8 cellular contexts compared by ENCODE assay signal in the genomic region with DNA sequence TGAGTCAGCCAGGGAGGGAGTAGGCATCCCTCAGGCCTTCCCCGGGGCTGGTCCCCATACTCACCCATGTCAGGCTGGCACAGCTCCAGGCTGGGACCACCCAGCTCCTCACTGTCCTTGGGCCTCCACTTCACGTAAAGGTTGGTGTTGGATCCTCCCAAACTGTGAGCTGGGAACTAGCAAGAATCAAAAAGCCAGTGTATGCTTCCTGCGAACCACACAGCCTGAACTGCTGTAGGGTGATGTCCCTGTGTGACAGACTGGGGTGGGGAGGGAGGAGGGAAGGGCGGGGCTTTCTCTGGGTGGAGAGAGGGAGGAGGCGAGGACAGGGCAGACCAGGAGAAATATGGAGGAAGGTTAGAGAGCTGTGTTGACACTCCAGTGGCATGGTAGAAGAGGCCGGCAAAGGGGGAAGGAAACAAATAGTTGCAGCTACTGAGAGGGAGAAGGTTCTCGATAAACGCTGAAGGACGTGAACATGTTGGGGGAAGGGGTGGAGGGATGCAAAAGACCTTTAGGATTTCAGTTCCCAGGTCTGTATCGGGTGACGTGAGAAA. TPM values are rescaled to one million over a fixed set of nuclear protein-coding genes. Genes with fewer than 3 reads are reported as not detected.
A peak's percentile ranks its signal among the peaks of the same experiment; 100 is the strongest.
DNase-seq lines count a peak whose midpoint lies in the region; ATAC-seq, FAIRE-seq and TF ChIP-seq lines count a peak whose summit lies in the region.

No MANE protein-coding gene starts in this region.

- H3K27me3 Mint-ChIP-seq in Caco-2 (ENCODE audit: insufficient read depth, unreplicated experiment) = no peaks in the 10 kb centered on the region

- H3K36me3 ChIP-seq in Caco-2 (ENCODE audit: control insufficient read depth, insufficient read depth, low read length) = no peaks in the 10 kb centered on the region
- peaks cover 26% of the 10 kb centered on the region for H3K36me3 ChIP-seq in OCI-LY3 (replicated peaks; ENCODE audit: low read depth, low read length)

- intact Hi-C loops in Caco-2 (cut with micrococcal nuclease; ENCODE audit: unreplicated experiment) = loop anchor here (2.0 to 5.0 kb wide), 5 partner anchors 41 to 664 kb away; a partner anchor contains a TSS

- peaks cover 79% of the 10 kb centered on the region for H3K36me3 Mint-ChIP-seq in Caco-2 (ENCODE audit: insufficient read depth, unreplicated experiment)

- peaks cover 50% of the 10 kb centered on the region for H3K79me2 ChIP-seq in OCI-LY3 (ENCODE audit: low read length)

- H3K4me1 Mint-ChIP-seq in Caco-2 (ENCODE audit: low read depth, unreplicated experiment) = peaks cover 6% of the 10 kb centered on the region

- no peaks in the 10 kb centered on the region for H3K9me3 ChIP-seq in Caco-2
- H3K9me3 ChIP-seq in OCI-LY3 (ENCODE audit: insufficient read depth, low read length) = no peaks in the 10 kb centered on the region

- H3K4me3 ChIP-seq in Caco-2 (ENCODE audit: low read depth, low read length) = peak overlapping the region; percentile 85
- peak overlapping the region; percentile 86 for H3K4me3 ChIP-seq in OCI-LY3 (ENCODE audit: low read length)

- H3K27ac Mint-ChIP-seq in Caco-2 (ENCODE audit: unreplicated experiment) = peak overlapping the region; percentile 92

- H3K9ac ChIP-seq in OCI-LY3 (ENCODE audit: low read length) = peak overlapping the region; percentile 98

- peak overlapping the region; percentile 97 for H3K4me2 ChIP-seq in OCI-LY3 (ENCODE audit: low read length)

- H3K4me1 ChIP-seq in Caco-2 = peaks cover 26% of the 10 kb centered on the region
- peaks cover 40% of the 10 kb centered on the region for H3K4me1 ChIP-seq in OCI-LY3 (ENCODE audit: low read length)

- peak overlapping the region; percentile 98 for H3K27ac ChIP-seq in OCI-LY3 (ENCODE audit: low read length)

- ATAC-seq in GM21381 (IDR thresholded peaks at IDR 0.05; ENCODE audit: unreplicated experiment) = peak; percentile 46

- POLR2A ChIA-PET in Caco-2 (lab: Charles Lee) = interaction anchor here (0.5 to 1.6 kb wide), 11 partner anchors 8 to 382 kb away, joined by 3 to 43 read pairs (median 5); a partner anchor contains a TSS

- H3K9me3 Mint-ChIP-seq in Caco-2 (ENCODE audit: unreplicated experiment) = no peaks in the 10 kb centered on the region

- H2AFZ ChIP-seq in OCI-LY3 (ENCODE audit: low read depth, low read length) = no peak overlapping the region

- H3K27me3 ChIP-seq in Caco-2 (replicated peaks; ENCODE audit: control insufficient read depth, insufficient read depth, low read length) (no peaks in the 10 kb centered on the region), OCI-LY3 (ENCODE audit: low read depth, low read length) (no peaks in the 10 kb centered on the region)

- CTCF ChIA-PET in Caco-2 (lab: Charles Lee) = interaction anchor here (0.7 to 2.1 kb wide), 34 partner anchors 8 to 532 kb away, joined by 3 to 21 read pairs (median 4); a partner anchor contains a TSS

- H4K20me1 ChIP-seq in OCI-LY3 (ENCODE audit: insufficient read depth, low read length) = no peaks in the 10 kb centered on the region

- no peak for FAIRE-seq in HTR-8/SVneo (lab: Jason Lieb, UNC)

- TF ChIP-seq CTCF in Caco-2 (IDR thresholded peaks at IDR 0.05; ENCODE audit: insufficient read depth in 1 of 2, low read depth in 1 of 2, low read length in 1 of 2, severe bottlenecking in 1 of 2, unreplicated experiment in 1 of 2) = no peak
- TF ChIP-seq CTCF in OCI-LY3 (IDR thresholded peaks at IDR 0.05; ENCODE audit: low read depth, low read length) = no peak

- no TSS peak for BruUV-seq in Caco-2 (replicated peaks; lab: Mats Ljungman, UMichigan)

- peak; percentile 72 for TF ChIP-seq POLR2A in erythroblast (IDR thresholded peaks at IDR 0.05; ENCODE audit: low read length)

- DNase-seq in Caco-2 = peak; percentile 76 to 92
- DNase-seq in HTR-8/SVneo (ENCODE audit: insufficient read length, low spot score) = peak; percentile 90
- DNase-seq in activated T-cell treated with anti-CD3 and anti-CD28 coated beads for 24 hours (ENCODE audit: low read depth) = peak; percentile 86
- peak; percentile 91 to 94 for DNase-seq in erythroblast (lab: John Stamatoyannopoulos, UW)
- DNase-seq in myocyte (ENCODE audit: low read depth) = peak; percentile 89
- peak; percentile 78 to 79 for DNase-seq in stimulated activated CD8-positive, alpha-beta memory T cell treated with anti-CD3 and anti-CD28 coated beads, Interleukin-7, amount 100 ng/mL, for 4 hours (ENCODE audit: low read depth in 2 of 2)

- peak overlapping the region; percentile 98 for H3K4me3 Mint-ChIP-seq in Caco-2 (ENCODE audit: unreplicated experiment)

RNA-seq across cellular contexts. Expression of a gene that starts 6.1 kb away (rescaled TPM):
- total RNA-seq in Caco-2 (2022) (97.2 and 104 TPM in 2 replicates), myocyte (23.2 and 27.0 TPM in 2 replicates)
- polyA plus RNA-seq in myocyte (2012) = 32.2 TPM

RNA-seq across cellular contexts. Expression of a gene that starts 9.6 kb away (rescaled TPM):
- total RNA-seq in Caco-2 (2022) = 740 and 781 TPM in 2 replicates
- total RNA-seq in myocyte = 614 and 728 TPM in 2 replicates
- polyA plus RNA-seq in myocyte (2012) = 715 TPM

RNA-seq across cellular contexts. Expression of a gene that starts 51.9 kb away (rescaled TPM):
- 241 and 242 TPM in 2 replicates for total RNA-seq in Caco-2 (2022)
- 73.5 and 82.2 TPM in 2 replicates for total RNA-seq in myocyte
- 109 TPM for polyA plus RNA-seq in myocyte (2012)

Comparison
In these comparisons a context has a peak if more than half of its experiments do, and no peak if none do; other contexts are left out.
1. Peak in every context shown above with its lines: DNase-seq, ATAC-seq, H3K4me3 ChIP-seq and H3K27ac ChIP-seq.